11 cellular contexts compared by ENCODE assay signal in the genomic region with DNA sequence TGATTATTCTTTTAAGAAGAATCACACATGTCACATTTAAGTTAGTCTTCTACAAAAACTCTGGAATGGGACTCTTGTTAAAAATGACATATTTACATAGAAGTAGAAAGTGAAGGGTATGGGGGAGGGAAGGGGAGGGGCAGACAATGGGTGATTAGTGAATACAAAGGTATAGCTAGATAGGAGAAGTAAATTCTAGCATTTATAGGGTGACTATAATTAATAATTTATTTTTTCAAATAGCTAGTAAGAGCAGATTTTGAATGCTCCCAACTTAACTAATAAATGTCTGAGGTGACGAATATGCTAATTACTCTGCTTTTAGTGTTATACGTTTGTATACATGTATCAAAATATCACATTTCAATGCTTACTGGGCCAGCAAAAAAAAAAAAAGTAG.
"Had no signal": no experiment of that assay in that cellular context is flagged by ENCODE, and none has a peak within 500 bp of the region (broad histone marks: within the 10 kb centered on the region; RNA-seq: fewer than 3 reads in every experiment).

No MANE protein-coding gene starts in this region.

- H3K4me2 ChIP-seq: GM23338 had no signal

- H2AFZ ChIP-seq: GM23248, GM23338 had no signal

- H3K4me3 ChIP-seq: GM23248, GM23338, HAP-1 had no signal

- ATAC-seq: GM23338, HCT116 had no signal

- H3K27ac ChIP-seq: GM23248 had no signal

- FAIRE-seq: H1, H54 had no signal

- DNase-seq: GM23248, GOT3, H7, H9, HCEC 1CT, HFFc6 had no signal

- H3K9ac ChIP-seq: GM23248 had no signal
